16 cellular contexts compared by ENCODE assay signal in the genomic region with DNA sequence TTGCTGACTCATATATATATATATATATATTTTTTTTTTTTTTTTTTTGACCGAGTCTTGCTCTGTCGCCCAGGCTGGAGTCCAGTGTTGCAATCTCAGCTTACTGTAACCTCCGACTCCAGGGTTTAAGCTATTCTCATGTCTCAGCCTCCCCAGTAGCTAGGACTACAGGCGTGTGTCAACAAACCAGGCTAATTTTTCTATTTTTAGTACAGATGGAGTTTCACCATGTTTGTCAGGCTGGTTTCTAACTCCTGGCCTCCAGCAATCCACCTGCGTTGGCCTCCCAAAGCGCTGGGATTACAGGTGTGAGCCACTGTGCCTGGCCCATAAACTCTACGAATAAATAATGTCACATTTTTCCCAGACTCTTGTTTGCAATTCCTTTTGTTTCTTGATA. TPM values are rescaled to one million over a fixed set of nuclear protein-coding genes. Genes with fewer than 3 reads are reported as not detected.
DNase-seq lines count a peak whose midpoint lies in the region; TF ChIP-seq lines count a peak whose summit lies in the region.
"Had no signal": no experiment of that assay in that cellular context is flagged by ENCODE, and none has a peak within 500 bp of the region (broad histone marks: within the 10 kb centered on the region; RNA-seq: fewer than 3 reads in every experiment).

No MANE protein-coding gene starts in this region.

- H3K4me3 ChIP-seq in AG04449 (ENCODE audit: low read depth, low read length) = no peak overlapping the region
- H3K4me3 ChIP-seq in brain microvascular endothelial cell (ENCODE audit: low read depth, low read length) = no peak overlapping the region
- H3K4me3 ChIP-seq: adrenal gland, lower lobe of right lung, upper lobe of left lung had no signal

- no peak for TF ChIP-seq CTCF in AG04449 (IDR thresholded peaks at IDR 0.05; ENCODE audit: insufficient read depth, low read length, missing control alignments)
- TF ChIP-seq CTCF in brain microvascular endothelial cell (IDR thresholded peaks at IDR 0.05; ENCODE audit: low read depth, low read length, missing control alignments) = no peak

- no peaks in the 10 kb centered on the region for H3K27me3 ChIP-seq in brain microvascular endothelial cell (replicated peaks)
- H3K27me3 ChIP-seq: adrenal gland, upper lobe of left lung had no signal

- in situ Hi-C loops in brain microvascular endothelial cell (cut with HindIII; ENCODE audit: low pct_ligation_motif_present, low sequenced_read_pairs) = no loop called here

- no peaks in the 10 kb centered on the region for H3K36me3 ChIP-seq in brain microvascular endothelial cell (replicated peaks)
- H3K36me3 ChIP-seq: adrenal gland, lower lobe of right lung, neutrophil, upper lobe of left lung had no signal

- DNase-seq in AG04449 (ENCODE audit: low read depth, low spot score) (peak; percentile 84), NCI-H1417 treated with DMSO at 0.1 percent for 48 hours (lab: John Stamatoyannopoulos, UW) (peak; percentile 59), brain microvascular endothelial cell (peak; percentile 92), left kidney (ENCODE audit: low read depth, low spot score) (peak; percentile 29), SKM-1 treated with dmso at 0.1 percent for 144 hours (lab: John Stamatoyannopoulos, UW; ENCODE audit: unreplicated experiment) (no peak), cerebellum (ENCODE audit: low spot score) (no peak), DMS79 (lab: John Stamatoyannopoulos, UW) (no peak)
- no peak for DNase-seq in stimulated activated naive CD4-positive, alpha-beta T cell treated with Interleukin-2 at 50 U/mL for 16 hours (lab: John Stamatoyannopoulos, UW)
- DNase-seq: activated T-cell treated with anti-CD3 and anti-CD28 coated beads for 4 hours, adrenal gland, GOT3, lower lobe of right lung, MM.1S, NCI-H524 had no signal

- H3K27ac ChIP-seq in brain microvascular endothelial cell = peak overlapping the region; percentile 59
- H3K27ac ChIP-seq: adrenal gland, lower lobe of right lung, neutrophil, upper lobe of left lung had no signal

- CTCF ChIA-PET in AG04449 (lab: Yijun Ruan, JAX) = interaction anchor here (1.1 to 8.0 kb wide), 3 partner anchors 23 to 26 kb away, joined by 3 to 61 read pairs (median 4); no protein-coding TSS in a partner anchor

- POLR2A ChIA-PET in AG04449 (lab: Yijun Ruan, JAX) = interaction anchor here (0.9 kb wide), 1 partner anchor 12 kb away, joined by 6 read pairs; no protein-coding TSS in a partner anchor

RNA-seq across cellular contexts. Expression of gene LRP11, which starts 4.8 kb away (rescaled TPM):
- total RNA-seq in cerebellum = 26.6 TPM

RNA-seq across cellular contexts. Expression of gene RAET1E, which starts 38.5 kb away (rescaled TPM):
- total RNA-seq in cerebellum = not detected
- total RNA-seq: lower lobe of right lung had no signal

Comparison
In these comparisons a context has a peak if more than half of its experiments do, and no peak if none do; other contexts are left out.
1. DNase-seq: peak in AG04449 (single experiment), NCI-H1417 treated with DMSO at 0.1 percent for 48 hours (single experiment), brain microvascular endothelial cell (single experiment) and left kidney (single experiment); none in SKM-1 treated with dmso at 0.1 percent for 144 hours (single experiment), cerebellum (single experiment), stimulated activated naive CD4-positive, alpha-beta T cell treated with Interleukin-2 at 50 U/mL for 16 hours (single experiment) and DMS79 (single experiment).